ENCODE assay signal across 9 cellular contexts in the genomic region with DNA sequence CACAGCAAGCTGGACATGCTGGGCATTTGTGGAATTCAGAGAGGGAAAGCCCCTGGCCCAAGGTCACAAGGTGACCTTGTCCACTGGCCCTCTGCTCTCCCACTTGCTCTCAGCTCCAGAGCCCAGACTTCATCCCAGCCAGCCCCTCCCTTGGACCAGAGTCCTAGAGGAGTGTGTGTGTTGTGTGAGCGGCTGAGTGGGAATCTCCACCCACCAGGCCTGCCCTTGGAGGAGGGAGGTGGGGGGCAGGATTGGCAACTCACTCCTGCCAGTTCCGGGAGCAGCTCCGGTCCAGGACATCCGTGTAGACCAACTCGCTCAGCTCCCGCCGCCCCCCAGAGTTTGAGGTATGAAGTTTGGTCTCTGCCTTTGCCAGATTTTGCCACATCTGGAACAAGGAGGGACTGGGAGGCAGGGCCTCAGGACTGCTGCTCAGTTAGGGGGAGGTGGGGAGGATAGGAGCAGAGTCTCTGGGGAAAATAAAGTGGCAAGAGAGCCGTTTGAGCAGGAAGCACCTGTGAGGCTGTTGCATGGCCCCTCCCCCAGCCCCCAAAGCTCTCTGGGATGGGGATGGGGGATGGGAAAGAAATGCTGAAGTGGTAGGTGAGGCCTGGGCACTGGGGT. TPM values are rescaled to one million over a fixed set of nuclear protein-coding genes. Genes with fewer than 3 reads are reported as not detected.
A peak's percentile ranks its signal among the peaks of the same experiment; 100 is the strongest.
DNase-seq lines count a peak whose midpoint lies in the region; ATAC-seq and TF ChIP-seq lines count a peak whose summit lies in the region.
"Had no signal": no experiment of that assay in that cellular context is flagged by ENCODE, and none has a peak within 500 bp of the region (broad histone marks: within the 10 kb centered on the region; RNA-seq: fewer than 3 reads in every experiment).

No MANE protein-coding gene starts in this region.

- H3K36me3 Mint-ChIP-seq in IgD-negative memory B cell (no peaks in the 10 kb centered on the region), chondrocyte (ENCODE audit: low read depth) (peaks cover 1% of the 10 kb centered on the region), mesothelial cell of epicardium (no peaks in the 10 kb centered on the region)
- H3K36me3 Mint-ChIP-seq in naive thymus-derived CD8-positive, alpha-beta T cell = no peaks in the 10 kb centered on the region
- H3K36me3 Mint-ChIP-seq: brain had no signal

- POLR2A ChIA-PET in naive thymus-derived CD8-positive, alpha-beta T cell (lab: Charles Lee) = interaction anchor here (0.6 to 2.0 kb wide), 3 partner anchors 24 to 95 kb away, joined by 3 to 6 read pairs (median 3); partner anchors contain the start of genes MATR3 and PAIP2

- DNase-seq in EH (ENCODE audit: low read depth) (peak; percentile 59), chondrocyte (ENCODE audit: low spot score) (peak; percentile 60), cerebellum (ENCODE audit: low spot score) (no peak), mesothelial cell of epicardium (ENCODE audit: low spot score in 2 of 2, unreplicated experiment in 2 of 2) (no peak), GM19240 (ENCODE audit: insufficient read length, low spot score) (no peak)
- peak in 1 of 10 donors; percentile 60 for DNase-seq in naive thymus-derived CD8-positive, alpha-beta T cell
- no peak for DNase-seq in activated CD4-positive, CD25-positive, alpha-beta regulatory T cell (lab: John Stamatoyannopoulos, UW)

- H3K4me1 Mint-ChIP-seq in IgD-negative memory B cell (peaks cover 44 to 64% (median 62%) of the 10 kb centered on the region in 3 donors), chondrocyte (ENCODE audit: low read depth) (peaks cover 16% of the 10 kb centered on the region), mesothelial cell of epicardium (peaks cover 23% of the 10 kb centered on the region)
- peaks cover 28 to 79% (median 70%) of the 10 kb centered on the region in 4 donors for H3K4me1 Mint-ChIP-seq in naive thymus-derived CD8-positive, alpha-beta T cell
- H3K4me1 Mint-ChIP-seq: brain had no signal

- no peak for ATAC-seq in naive thymus-derived CD8-positive, alpha-beta T cell

- no peaks in the 10 kb centered on the region for H3K9me3 Mint-ChIP-seq in IgD-negative memory B cell
- no peaks in the 10 kb centered on the region for H3K9me3 Mint-ChIP-seq in chondrocyte (ENCODE audit: low read depth)
- H3K9me3 Mint-ChIP-seq in naive thymus-derived CD8-positive, alpha-beta T cell = no peaks in the 10 kb centered on the region
- no peaks in the 10 kb centered on the region for H3K9me3 Mint-ChIP-seq in mesothelial cell of epicardium

- peak overlapping the region; percentile 82 to 98 (median 93) for H3K4me3 Mint-ChIP-seq in IgD-negative memory B cell
- H3K4me3 Mint-ChIP-seq in chondrocyte (ENCODE audit: unreplicated experiment) = no peak overlapping the region
- peak overlapping the region in 4 of 10 donors; percentile 18 to 82 (median 28) for H3K4me3 Mint-ChIP-seq in naive thymus-derived CD8-positive, alpha-beta T cell
- no peak overlapping the region for H3K4me3 Mint-ChIP-seq in mesothelial cell of epicardium
- H3K4me3 Mint-ChIP-seq: brain had no signal

- no peaks in the 10 kb centered on the region for H3K27me3 Mint-ChIP-seq in IgD-negative memory B cell
- H3K27me3 Mint-ChIP-seq in chondrocyte (ENCODE audit: low read depth) = no peaks in the 10 kb centered on the region
- no peaks in the 10 kb centered on the region for H3K27me3 Mint-ChIP-seq in naive thymus-derived CD8-positive, alpha-beta T cell
- H3K27me3 Mint-ChIP-seq in mesothelial cell of epicardium (ENCODE audit: low read depth) = peaks cover 30% of the 10 kb centered on the region

- H3K27ac Mint-ChIP-seq in IgD-negative memory B cell (peak overlapping the region; percentile 91 to 98 (median 97)), chondrocyte (ENCODE audit: unreplicated experiment) (no peak overlapping the region), mesothelial cell of epicardium (no peak overlapping the region)
- H3K27ac Mint-ChIP-seq in naive thymus-derived CD8-positive, alpha-beta T cell = peak overlapping the region in 7 of 10 donors; percentile 3 to 75 (median 63)
- H3K27ac Mint-ChIP-seq: brain had no signal

- TF ChIP-seq CTCF in chondrocyte (IDR thresholded peaks at IDR 0.05) (no peak), mesothelial cell of epicardium (IDR thresholded peaks at IDR 0.05; ENCODE audit: unreplicated experiment) (no peak)

RNA-seq across cellular contexts. Expression of gene MZB1, which starts 1.4 kb away (rescaled TPM):
- polyA plus RNA-seq in IgD-negative memory B cell = 193 TPM
- total RNA-seq in chondrocyte = not detected in 3 replicates
- total RNA-seq in naive thymus-derived CD8-positive, alpha-beta T cell = 1 to 10 TPM; 2.2 to 2.5 TPM
- polyA plus RNA-seq in naive thymus-derived CD8-positive, alpha-beta T cell = under 1 TPM in 2 of 3 donors, not detected in 1; 0.37 to 0.84 TPM
- total RNA-seq in cerebellum = 0.18 TPM
- 0.20 TPM in 1 of 3 replicates, not detected in the others for total RNA-seq in mesothelial cell of epicardium

RNA-seq across cellular contexts. Expression of gene SLC23A1, which starts 5.2 kb away (rescaled TPM):
- not detected for polyA plus RNA-seq in IgD-negative memory B cell
- not detected in 3 replicates for total RNA-seq in chondrocyte
- under 1 TPM in 1 of 2 experiments, not detected in 1; 0.34 TPM for total RNA-seq in naive thymus-derived CD8-positive, alpha-beta T cell
- polyA plus RNA-seq in naive thymus-derived CD8-positive, alpha-beta T cell = under 1 TPM in 1 of 3 donors, not detected in 2; 0.15 TPM
- not detected for total RNA-seq in cerebellum
- not detected in 3 replicates for total RNA-seq in mesothelial cell of epicardium

RNA-seq across cellular contexts. Expression of gene PROB1, which starts 6.6 kb away (rescaled TPM):
- polyA plus RNA-seq in IgD-negative memory B cell = 1.5 TPM
- total RNA-seq in chondrocyte = 0.97 to 2.4 TPM (median 2.3 TPM) in 3 replicates
- total RNA-seq in naive thymus-derived CD8-positive, alpha-beta T cell = under 1 TPM; 0.75 to 0.88 TPM
- under 1 TPM; 0.03 to 0.32 (median 0.11) TPM for polyA plus RNA-seq in naive thymus-derived CD8-positive, alpha-beta T cell
- 1.1 TPM for total RNA-seq in cerebellum
- total RNA-seq in mesothelial cell of epicardium = 1.4 to 1.6 TPM (median 1.5 TPM) in 3 replicates

RNA-seq across cellular contexts. Expression of gene SPATA24, which starts 15.6 kb away (rescaled TPM):
- 4.7 TPM for polyA plus RNA-seq in IgD-negative memory B cell
- total RNA-seq in chondrocyte = 2.7 to 3.7 TPM (median 3.7 TPM) in 3 replicates
- total RNA-seq in naive thymus-derived CD8-positive, alpha-beta T cell = 1 to 10 TPM; 4.4 to 4.6 TPM
- 1 to 10 TPM; 2.9 to 8.7 (median 4.3) TPM for polyA plus RNA-seq in naive thymus-derived CD8-positive, alpha-beta T cell
- 4.4 TPM for total RNA-seq in cerebellum
- total RNA-seq in mesothelial cell of epicardium = 4.8 to 6.5 TPM (median 6.1 TPM) in 3 replicates

RNA-seq across cellular contexts. Expression of gene PAIP2, which starts 46.7 kb away (rescaled TPM):
- 240 TPM for polyA plus RNA-seq in IgD-negative memory B cell
- total RNA-seq in chondrocyte (43.8 to 53.0 TPM (median 47.9 TPM) in 3 replicates), cerebellum (78.7 TPM), mesothelial cell of epicardium (86.6 to 93.4 TPM (median 88.2 TPM) in 3 replicates)
- 100 to 1,000 TPM; 129 to 150 TPM for total RNA-seq in naive thymus-derived CD8-positive, alpha-beta T cell
- 100 to 1,000 TPM; 359 to 455 (median 406) TPM for polyA plus RNA-seq in naive thymus-derived CD8-positive, alpha-beta T cell

Comparison
In these comparisons a context has a peak if more than half of its experiments do, and no peak if none do; other contexts are left out.
1. DNase-seq: peak in EH (single experiment) and chondrocyte (single experiment); none in cerebellum (single experiment), activated CD4-positive, CD25-positive, alpha-beta regulatory T cell (0 of 4), mesothelial cell of epicardium (0 of 2) and GM19240 (single experiment).
2. H3K27ac Mint-ChIP-seq: peak in IgD-negative memory B cell (3 of 3) and naive thymus-derived CD8-positive, alpha-beta T cell (7 of 10); none in chondrocyte (single experiment) and mesothelial cell of epicardium (single experiment).
3. H3K4me3 Mint-ChIP-seq: peak in IgD-negative memory B cell (4 of 4); none in chondrocyte (single experiment) and mesothelial cell of epicardium (single experiment).